ENCODE assay signal across 30 cellular contexts in genomic region chr1:11042995-11043874, GRCh38. TPM values are rescaled to one million over a fixed set of nuclear protein-coding genes. Genes with fewer than 3 reads are reported as not detected.
DNase-seq lines count a peak whose midpoint lies in the region; ATAC-seq, FAIRE-seq and TF ChIP-seq lines count a peak whose summit lies in the region.
"Had no signal": no experiment of that assay in that cellular context is flagged by ENCODE, and none has a peak within 500 bp of the region (broad histone marks: within the 10 kb centered on the region; RNA-seq: fewer than 3 reads in every experiment).

No MANE protein-coding gene starts in this region.

- H3K4me1 Mint-ChIP-seq in activated B cell treated with CpG ODN at 0.5 μM for 24 hours = no peaks in the 10 kb centered on the region
- H3K4me1 Mint-ChIP-seq: CD4-positive, alpha-beta memory T cell had no signal

- intact Hi-C loops in activated B cell treated with CpG ODN at 0.5 μM for 24 hours (cut with micrococcal nuclease) (no loop called here), kidney (cut with DNase I) (no loop called here)

- POLR2A ChIA-PET in activated B cell treated with CpG ODN at 0.5 μM for 24 hours (lab: Charles Lee) = no interaction called here

- H3K36me3 ChIP-seq in kidney (ENCODE audit: control insufficient read depth in 1 of 2, insufficient read depth in 2 of 2, low read length in 2 of 2) = no peaks in the 10 kb centered on the region
- no peaks in the 10 kb centered on the region for H3K36me3 ChIP-seq in osteoblast (ENCODE audit: insufficient read depth, low read length)
- H3K36me3 ChIP-seq: BLaER1 treated with 17β-estradiol and CSF1 and Interleukin-3, amounts not matched to agents 10 nM and 100 nM; SJSA1 had no signal

- H3K27ac Mint-ChIP-seq in activated B cell treated with CpG ODN at 0.5 μM for 24 hours = no peak overlapping the region
- H3K27ac Mint-ChIP-seq: CD4-positive, alpha-beta memory T cell; GM23338 had no signal

- H3K9me3 ChIP-seq in kidney (ENCODE audit: control insufficient read depth in 1 of 2, low read length in 2 of 2) = no peaks in the 10 kb centered on the region
- no peaks in the 10 kb centered on the region for H3K9me3 ChIP-seq in osteoblast (ENCODE audit: low read depth, low read length)
- H3K9me3 ChIP-seq: BLaER1 treated with 17β-estradiol and CSF1 and Interleukin-3, amounts not matched to agents 10 nM and 100 nM; SJSA1 had no signal

- H3K9me3 Mint-ChIP-seq in activated B cell treated with CpG ODN at 0.5 μM for 24 hours = no peaks in the 10 kb centered on the region
- H3K9me3 Mint-ChIP-seq: CD4-positive, alpha-beta memory T cell; GM23338 had no signal

- no peak overlapping the region for H3K4me2 ChIP-seq in osteoblast (ENCODE audit: insufficient read depth, low read length)
- H3K4me2 ChIP-seq: BLaER1 treated with 17β-estradiol and CSF1 and Interleukin-3, amounts not matched to agents 10 nM and 100 nM; GM23338 had no signal

- H3K27me3 Mint-ChIP-seq in activated B cell treated with CpG ODN at 0.5 μM for 24 hours = no peaks in the 10 kb centered on the region
- H3K27me3 Mint-ChIP-seq: CD4-positive, alpha-beta memory T cell had no signal

- peak; percentile 45 for DNase-seq in activated CD8-positive, alpha-beta memory T cell treated with anti-CD3 and anti-CD28 coated beads, Interleukin-2, amount 50 U/mL, for 48 hours
- no peak for DNase-seq in activated CD8-positive, alpha-beta memory T cell treated with anti-CD3 and anti-CD28 coated beads, Interleukin-2, amount 50 U/mL, for 4 hours
- DNase-seq in activated B cell treated with CpG ODN at 0.5 μM for 24 hours (peak; percentile 5), kidney (peak; percentile 61), osteoblast (ENCODE audit: insufficient read length, low spot score, missing footprints) (peak; percentile 62), UCSD-AML1 (lab: John Stamatoyannopoulos, UW; ENCODE audit: unreplicated experiment) (no peak), LoVo (ENCODE audit: low spot score) (no peak)
- DNase-seq: AML-193; CD4-positive, alpha-beta memory T cell; COR-L47; DMS53; HCEC 1CT; Karpas-422; NCI-H1092 treated with DMSO at 0.1 percent for 48 hours; NCI-H146; NCI-H2029 treated with DMSO at 0.1 percent for 48 hours; NCI-H446 treated with DMSO at 0.1 percent for 48 hours; NCI-H526; NCI-H82; Right ventricle myocardium superior; RPMI8226 had no signal

- H3K4me3 ChIP-seq in kidney (ENCODE audit: low read length in 2 of 2) (no peak overlapping the region), osteoblast (ENCODE audit: insufficient read depth, low read length) (no peak overlapping the region)
- H3K4me3 ChIP-seq: BLaER1 treated with 17β-estradiol and CSF1 and Interleukin-3, amounts not matched to agents 10 nM and 100 nM; GM23338; SJSA1 had no signal

- H3K36me3 Mint-ChIP-seq in activated B cell treated with CpG ODN at 0.5 μM for 24 hours (ENCODE audit: low read depth) = no peaks in the 10 kb centered on the region
- H3K36me3 Mint-ChIP-seq: CD4-positive, alpha-beta memory T cell had no signal

- H3K79me2 ChIP-seq in osteoblast (ENCODE audit: insufficient read depth, low read length) = no peaks in the 10 kb centered on the region

- H3K4me3 Mint-ChIP-seq in activated B cell treated with CpG ODN at 0.5 μM for 24 hours = no peak overlapping the region
- H3K4me3 Mint-ChIP-seq: CD4-positive, alpha-beta memory T cell; GM23338 had no signal

- H4K20me1 ChIP-seq in osteoblast (ENCODE audit: insufficient read depth, low read length) = no peaks in the 10 kb centered on the region

- H2AFZ ChIP-seq in osteoblast (ENCODE audit: low read length) = no peak overlapping the region
- H2AFZ ChIP-seq: GM23338 had no signal

- ATAC-seq in activated B cell treated with CpG ODN at 0.5 μM for 24 hours (ENCODE audit: low read depth) (no peak), HG02759 (IDR thresholded peaks at IDR 0.05; ENCODE audit: unreplicated experiment) (no peak)
- ATAC-seq: GM23338 had no signal

- H3K27me3 ChIP-seq in osteoblast (ENCODE audit: insufficient read depth, low read length) = peaks cover 4% of the 10 kb centered on the region
- H3K27me3 ChIP-seq: BLaER1 treated with 17β-estradiol and CSF1 and Interleukin-3, amounts not matched to agents 10 nM and 100 nM; SJSA1 had no signal

- H3K27ac ChIP-seq in kidney (ENCODE audit: low read depth in 2 of 2, low read length in 2 of 2) = no peak overlapping the region
- H3K27ac ChIP-seq in osteoblast (ENCODE audit: low read depth, low read length) = no peak overlapping the region
- H3K27ac ChIP-seq: BLaER1 treated with 17β-estradiol and CSF1 and Interleukin-3, amounts not matched to agents 10 nM and 100 nM; HL-60; SJSA1 had no signal

- no peak overlapping the region for H3K9ac ChIP-seq in kidney (ENCODE audit: low read length in 2 of 2)

- H3K4me1 ChIP-seq in kidney (ENCODE audit: control insufficient read depth in 1 of 2, insufficient read depth in 1 of 2, low read depth in 1 of 2, low read length in 2 of 2) = no peaks in the 10 kb centered on the region
- no peaks in the 10 kb centered on the region for H3K4me1 ChIP-seq in osteoblast (ENCODE audit: insufficient read depth, low read length)
- H3K4me1 ChIP-seq: BLaER1 treated with 17β-estradiol and CSF1 and Interleukin-3, amounts not matched to agents 10 nM and 100 nM; SJSA1 had no signal

- CTCF ChIA-PET in activated B cell treated with CpG ODN at 0.5 μM for 24 hours (lab: Charles Lee) = no interaction called here

- FAIRE-seq in kidney (lab: Jason Lieb, UNC) = no peak
- FAIRE-seq: A204.1 had no signal

- no peak for TF ChIP-seq CTCF in activated B cell treated with CpG ODN at 0.5 μM for 24 hours (IDR thresholded peaks at IDR 0.05)
- no peak for TF ChIP-seq CTCF in kidney (IDR thresholded peaks at IDR 0.05; ENCODE audit: borderline replicate concordance, extremely low read depth, insufficient read depth)
- no peak for TF ChIP-seq CTCF in osteoblast (IDR thresholded peaks at IDR 0.05; ENCODE audit: extremely low read depth, low read depth, low read length)

RNA-seq across cellular contexts. Expression of gene MASP2, which starts 3.8 kb away (rescaled TPM):
- not detected in 2 replicates for total RNA-seq in activated B cell treated with CpG ODN at 0.5 μM for 24 hours
- total RNA-seq in kidney = not detected
- polyA plus RNA-seq in kidney (ENCODE audit: insufficient read depth, low read depth, low replicate concordance) = not detected
- total RNA-seq in osteoblast = not detected in 2 replicates
- total RNA-seq: CD4-positive, alpha-beta memory T cell; Daoy; G401; M059J; Right ventricle myocardium superior; SJSA1 had no signal

RNA-seq across cellular contexts. Expression of gene SRM, which starts 16.6 kb away (rescaled TPM):
- 106 and 119 TPM in 2 replicates for total RNA-seq in activated B cell treated with CpG ODN at 0.5 μM for 24 hours
- total RNA-seq in kidney = 52.9 TPM
- 59.5 TPM for polyA plus RNA-seq in kidney (ENCODE audit: insufficient read depth, low read depth, low replicate concordance)
- 21.0 and 24.2 TPM in 2 replicates for total RNA-seq in osteoblast

RNA-seq across cellular contexts. Expression of gene TARDBP, which starts 30.8 kb away (rescaled TPM):
- total RNA-seq in activated B cell treated with CpG ODN at 0.5 μM for 24 hours = 170 and 193 TPM in 2 replicates
- total RNA-seq in kidney = 140 TPM
- polyA plus RNA-seq in kidney (ENCODE audit: insufficient read depth, low read depth, low replicate concordance) = 103 TPM
- total RNA-seq in osteoblast = 70.4 and 71.7 TPM in 2 replicates

RNA-seq across cellular contexts. Expression of gene EXOSC10, which starts 56.4 kb away (rescaled TPM):
- total RNA-seq in activated B cell treated with CpG ODN at 0.5 μM for 24 hours (89.3 and 108 TPM in 2 replicates), kidney (46.8 TPM), osteoblast (43.4 and 49.5 TPM in 2 replicates)
- polyA plus RNA-seq in kidney (ENCODE audit: insufficient read depth, low read depth, low replicate concordance) = 26.2 TPM

Comparison
In these comparisons a context has a peak if more than half of its experiments do, and no peak if none do; other contexts are left out.
1. DNase-seq: peak in activated CD8-positive, alpha-beta memory T cell treated with anti-CD3 and anti-CD28 coated beads, Interleukin-2, amount 50 U/mL, for 48 hours (single experiment), activated B cell treated with CpG ODN at 0.5 μM for 24 hours (single experiment), kidney (single experiment) and osteoblast (single experiment); none in activated CD8-positive, alpha-beta memory T cell treated with anti-CD3 and anti-CD28 coated beads, Interleukin-2, amount 50 U/mL, for 4 hours (single experiment), UCSD-AML1 (single experiment) and LoVo (single experiment).